Comparison of ENCODE assay signal across 18 cellular contexts in genomic region chr9:91694081-91694870, GRCh38.
"Had no signal": no experiment of that assay in that cellular context is flagged by ENCODE, and none has a peak within 500 bp of the region (broad histone marks: within the 10 kb centered on the region; RNA-seq: fewer than 3 reads in every experiment).

No MANE protein-coding gene starts in this region.

- H2AFZ ChIP-seq: neural progenitor cell had no signal

- H3K27ac Mint-ChIP-seq: activated CD4-positive, alpha-beta memory T cell treated with anti-CD3 and anti-CD28 coated beads for 36 hours; activated CD4-positive, alpha-beta T cell treated with anti-CD3 and anti-CD28 coated beads for 36 hours; neural progenitor cell; stimulated activated memory B cell treated with anti-CD40 and anti-IgM and Interleukin-4, amounts not matched to agents 10 μg/mL and 1 μg/mL and 100 μg/mL, for 72 hours had no signal

- H3K27ac ChIP-seq: adrenal gland, cardiac muscle cell, coronary artery, esophagus squamous epithelium, neural progenitor cell, pancreas, tibial artery, uterus had no signal

- H3K27me3 ChIP-seq: adrenal gland, cardiac muscle cell, neural progenitor cell, pancreas, uterus had no signal

- H3K4me2 ChIP-seq: neural progenitor cell had no signal

- H3K4me1 ChIP-seq: adrenal gland, esophagus squamous epithelium, pancreas, tibial artery, uterus had no signal

- H3K4me3 Mint-ChIP-seq: activated CD4-positive, alpha-beta memory T cell treated with anti-CD3 and anti-CD28 coated beads for 36 hours; activated CD4-positive, alpha-beta T cell treated with anti-CD3 and anti-CD28 coated beads for 36 hours; activated naive CD4-positive, alpha-beta T cell treated with anti-CD3 and anti-CD28 coated beads, Interleukin-2, amount 50 U/mL, for 24 hours; activated T-cell treated with anti-CD3 and anti-CD28 coated beads, Interleukin-2, amount 50 U/mL, for 4 hours; neural progenitor cell; stimulated activated memory B cell treated with anti-CD40 and anti-IgM and Interleukin-4, amounts not matched to agents 10 μg/mL and 1 μg/mL and 100 μg/mL, for 72 hours had no signal

- H3K27me3 Mint-ChIP-seq: activated naive CD4-positive, alpha-beta T cell treated with anti-CD3 and anti-CD28 coated beads, Interleukin-2, amount 50 U/mL, for 24 hours had no signal

- H3K9me3 Mint-ChIP-seq: activated CD4-positive, alpha-beta memory T cell treated with anti-CD3 and anti-CD28 coated beads for 36 hours; activated naive CD4-positive, alpha-beta T cell treated with anti-CD3 and anti-CD28 coated beads, Interleukin-2, amount 50 U/mL, for 24 hours; activated T-cell treated with anti-CD3 and anti-CD28 coated beads, Interleukin-2, amount 50 U/mL, for 4 hours; neural progenitor cell had no signal

- H3K36me3 ChIP-seq: adrenal gland, cardiac muscle cell, esophagus squamous epithelium, neural progenitor cell, pancreas, tibial artery, uterus had no signal

- H3K4me3 ChIP-seq: adrenal gland, cardiac muscle cell, coronary artery, esophagus squamous epithelium, neural progenitor cell, pancreas, tibial artery, uterus had no signal

- DNase-seq: activated CD4-positive, alpha-beta memory T cell treated with anti-CD3 and anti-CD28 coated beads for 36 hours; activated CD4-positive, alpha-beta T cell treated with anti-CD3 and anti-CD28 coated beads for 36 hours; activated effector memory CD4-positive, alpha-beta T cell treated with anti-CD3 and anti-CD28 coated beads, Interleukin-2, amount 50 U/mL, for 16 hours; activated T-cell treated with anti-CD3 and anti-CD28 coated beads, Interleukin-2, amount 50 U/mL, for 4 hours; adrenal gland; esophagus squamous epithelium; hippocampal formation; pancreas; stimulated activated CD4-positive, alpha-beta T cell treated with anti-CD3 and anti-CD28 coated beads, Interleukin-12 subunit alpha, Interleukin-12 subunit beta, amount 100 ng/mL, for 4 hours; stimulated activated CD4-positive, alpha-beta T cell treated with anti-CD3 and anti-CD28 coated beads, Interleukin-2, amount 100 ng/mL, for 24 hours; tibial artery; uterus had no signal

- ATAC-seq: activated CD4-positive, alpha-beta T cell treated with anti-CD3 and anti-CD28 coated beads for 36 hours; activated T-cell treated with anti-CD3 and anti-CD28 coated beads, Interleukin-2, amount 50 U/mL, for 4 hours; left lobe of liver; pancreas had no signal

- H3K36me3 Mint-ChIP-seq: activated CD4-positive, alpha-beta memory T cell treated with anti-CD3 and anti-CD28 coated beads for 36 hours; activated naive CD4-positive, alpha-beta T cell treated with anti-CD3 and anti-CD28 coated beads, Interleukin-2, amount 50 U/mL, for 24 hours; neural progenitor cell; stimulated activated memory B cell treated with anti-CD40 and anti-IgM and Interleukin-4, amounts not matched to agents 10 μg/mL and 1 μg/mL and 100 μg/mL, for 72 hours had no signal

- H3K9me3 ChIP-seq: adrenal gland, esophagus squamous epithelium, pancreas, tibial artery, uterus had no signal

- H3K4me1 Mint-ChIP-seq: activated naive CD4-positive, alpha-beta T cell treated with anti-CD3 and anti-CD28 coated beads, Interleukin-2, amount 50 U/mL, for 24 hours had no signal
